In the genomic region with DNA sequence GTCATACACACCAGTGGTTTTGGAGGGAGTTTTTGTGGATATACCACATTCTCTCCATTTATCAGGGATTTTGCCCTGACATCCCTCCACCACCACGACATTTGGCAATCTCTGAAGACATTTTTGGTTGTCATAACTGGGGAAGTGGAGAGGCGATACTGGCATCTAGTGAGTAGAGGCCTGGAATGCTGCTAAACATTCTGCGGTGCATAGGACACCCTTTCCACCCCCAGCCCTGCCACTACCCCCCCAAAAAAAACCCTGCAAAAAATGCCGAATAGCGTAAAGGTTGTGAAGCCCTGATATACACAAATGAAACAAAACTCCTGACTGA, we compare ENCODE assay signal across 8 cellular contexts. TPM values are rescaled to one million over a fixed set of nuclear protein-coding genes. Genes with fewer than 3 reads are reported as not detected.
DNase-seq lines count a peak whose midpoint lies in the region; ATAC-seq and TF ChIP-seq lines count a peak whose summit lies in the region.

No MANE protein-coding gene starts in this region.

- WGBS in neuronal stem cell (ENCODE audit: extremely low coverage in 2 of 2, insufficient read length in 2 of 2, insufficient replicate concordance in 1 of 2), 2 donors = no CpG with 5 or more reads among the region's 5 CpGs

- no peak overlapping the region for H2AK5ac ChIP-seq in neuronal stem cell (ENCODE audit: low read depth, low read length)

- H2BK5ac ChIP-seq in neuronal stem cell (ENCODE audit: low read length) = no peak overlapping the region

- H3K14ac ChIP-seq in neuronal stem cell (ENCODE audit: low read length) = no peak overlapping the region

- peaks cover 0 to 17% of the 10 kb centered on the region in 2 donors for H3K36me3 ChIP-seq in neuronal stem cell (replicated peaks in 1 of 2; ENCODE audit: control insufficient read depth in 2 of 2, insufficient read depth in 2 of 2, low read length in 2 of 2)

- H2BK15ac ChIP-seq in neuronal stem cell (ENCODE audit: low read length) = no peak overlapping the region

- H3K27ac ChIP-seq in neuronal stem cell (replicated peaks; ENCODE audit: low read length) = no peak overlapping the region

- no peak overlapping the region for H4K8ac ChIP-seq in neuronal stem cell (ENCODE audit: low read depth, low read length)

- no peaks in the 10 kb centered on the region for H3K27me3 ChIP-seq in neuronal stem cell (ENCODE audit: control insufficient read depth in 3 of 3, insufficient read depth in 3 of 3, low read depth in 1 of 3, low read length in 3 of 3)

- H3K9me3 ChIP-seq in neuronal stem cell (replicated peaks in 1 of 2; ENCODE audit: control insufficient read depth in 2 of 2, insufficient read depth in 1 of 2, low read depth in 1 of 2, low read length in 2 of 2) = peaks cover 2 to 6% of the 10 kb centered on the region in 2 donors

- H2AFZ ChIP-seq in neuronal stem cell (ENCODE audit: low read length) = peak overlapping the region; percentile 78

- TF ChIP-seq POLR2A in erythroblast (IDR thresholded peaks at IDR 0.05; ENCODE audit: low read length) = peak; percentile 65

- H3K18ac ChIP-seq in neuronal stem cell (ENCODE audit: low read length) = no peak overlapping the region

- H3K4me2 ChIP-seq in neuronal stem cell (ENCODE audit: insufficient read depth, low read length, poor library complexity, severe bottlenecking) = no peak overlapping the region

- H3K79me1 ChIP-seq in neuronal stem cell (ENCODE audit: low read depth, low read length) = peaks cover 8% of the 10 kb centered on the region

- no peak overlapping the region for H3K9ac ChIP-seq in neuronal stem cell (ENCODE audit: low read depth, low read length, poor library complexity)

- ATAC-seq in HG02610 (IDR thresholded peaks at IDR 0.05; ENCODE audit: unreplicated experiment) = no peak

- peak overlapping the region in 1 of 2 donors; percentile 60 for H3K4me3 ChIP-seq in neuronal stem cell (ENCODE audit: low read length in 2 of 2)

- peaks cover 3 to 6% of the 10 kb centered on the region in 2 donors for H3K4me1 ChIP-seq in neuronal stem cell (ENCODE audit: control insufficient read depth in 2 of 2, insufficient read depth in 1 of 2, low read depth in 1 of 2, low read length in 2 of 2)

- H2BK12ac ChIP-seq in neuronal stem cell (ENCODE audit: low read length) = no peak overlapping the region

- no peak overlapping the region for H4K91ac ChIP-seq in neuronal stem cell (ENCODE audit: low read depth, low read length, poor library complexity)

- H3K4ac ChIP-seq in neuronal stem cell (ENCODE audit: low read length) = no peak overlapping the region

- H3K23ac ChIP-seq in neuronal stem cell (ENCODE audit: low read depth, low read length, poor library complexity) = no peak overlapping the region

- DNase-seq in ELR (ENCODE audit: low read depth) = peak; percentile 29
- peak; percentile 22 for DNase-seq in RPMI7951 (ENCODE audit: low read depth)
- no peak for DNase-seq in erythroblast (lab: John Stamatoyannopoulos, UW)
- DNase-seq in neuronal stem cell (ENCODE audit: low spot score) = no peak
- no peak for DNase-seq in NCI-H1930 (lab: John Stamatoyannopoulos, UW)
- DNase-seq in HPDE6-E6E7 (ENCODE audit: extremely low spot score) = no peak
- no peak for DNase-seq in stimulated activated CD4-positive, alpha-beta T cell treated with anti-CD3 and anti-CD28 coated beads, Interleukin-4, amount 100 ng/mL, for 4 hours

- H2BK120ac ChIP-seq in neuronal stem cell (ENCODE audit: low read depth, low read length) = no peak overlapping the region

RNA-seq across cellular contexts. Expression of gene TPST2, which starts 0.6 kb away (rescaled TPM):
- total RNA-seq in RPMI7951 (2014; rRNA removed; shearing (Covaris generic)) = 50.8 and 54.2 TPM in 2 replicates
- polyA plus RNA-seq in neuronal stem cell (2013, experiment 1 of 2) = 19.5 TPM
- 18.8 TPM for polyA plus RNA-seq in neuronal stem cell (2013, experiment 2 of 2)

RNA-seq across cellular contexts. Expression of gene CRYBB1, which starts 27.3 kb away (rescaled TPM):
- total RNA-seq in RPMI7951 (2014; rRNA removed; shearing (Covaris generic)) = 0.12 TPM in 1 of 2 replicates, not detected in the other
- polyA plus RNA-seq in neuronal stem cell (2013, experiment 1 of 2) = 0.14 TPM
- 0.12 TPM for polyA plus RNA-seq in neuronal stem cell (2013, experiment 2 of 2)

RNA-seq across cellular contexts. Expression of gene CRYBA4, which starts 31.3 kb away (rescaled TPM):
- not detected in 2 replicates for total RNA-seq in RPMI7951 (2014; rRNA removed; shearing (Covaris generic))
- polyA plus RNA-seq in neuronal stem cell (2013, experiment 1 of 2) = 1.1 TPM
- polyA plus RNA-seq in neuronal stem cell (2013, experiment 2 of 2) = 1.2 TPM

Comparison
In these comparisons a context has a peak if more than half of its experiments do, and no peak if none do; other contexts are left out.
1. DNase-seq: peak in ELR (single experiment) and RPMI7951 (single experiment); none in erythroblast (0 of 2), neuronal stem cell (single experiment), NCI-H1930 (0 of 2), HPDE6-E6E7 (single experiment) and stimulated activated CD4-positive, alpha-beta T cell treated with anti-CD3 and anti-CD28 coated beads, Interleukin-4, amount 100 ng/mL, for 4 hours (0 of 2).